1 cellular context compared by ENCODE assay signal in the genomic region with DNA sequence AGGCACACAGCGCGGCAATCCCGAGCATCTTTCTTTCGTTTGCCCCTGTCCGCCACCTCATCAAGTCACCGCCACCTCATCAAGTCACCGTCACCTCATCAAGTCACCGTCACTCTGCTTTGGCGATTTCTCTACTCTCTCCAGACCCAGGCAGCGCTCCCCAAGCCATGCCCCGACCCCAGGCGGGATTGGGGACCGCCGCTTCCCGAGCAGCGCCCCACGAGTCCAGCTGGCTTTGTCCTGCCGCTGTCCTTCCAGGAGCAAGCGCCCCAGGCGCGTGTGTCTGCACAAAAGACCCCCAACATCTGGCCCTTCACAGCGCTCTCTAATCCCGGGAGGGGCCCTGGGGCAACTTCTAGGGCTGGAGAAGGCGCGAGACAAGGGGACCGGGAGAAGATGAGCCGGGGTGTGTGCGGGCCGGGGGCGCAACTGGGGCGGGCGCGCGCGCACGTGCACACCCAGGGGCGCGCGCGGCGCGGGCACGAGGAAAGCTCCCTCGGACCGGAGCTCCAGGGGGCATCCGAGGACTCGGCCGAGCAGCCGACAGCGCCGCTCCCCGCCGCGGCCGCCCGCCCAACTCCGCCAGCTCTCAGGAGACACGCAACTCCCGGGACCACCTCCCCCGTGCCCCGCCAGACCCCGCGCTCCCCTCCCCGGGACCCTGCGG.
TF ChIP-seq lines count a peak whose summit lies in the region.

No MANE protein-coding gene starts in this region.

TF ChIP-seq in H1, 55 proteins besides CTCF, POLR2A, EP300 and RAD21 (continued from another document):
- peak; percentile 67; the same call in 1 of the 2 replicates for TF ChIP-seq CREB1 (IDR thresholded peaks at IDR 0.05)
- TF ChIP-seq RBBP5 (IDR thresholded peaks at IDR 0.05; ENCODE audit: borderline replicate concordance, low read depth, low read length), result no peak
- TF ChIP-seq YY1 (IDR thresholded peaks at IDR 0.05; ENCODE audit: low read depth, low read length), result no peak
- TF ChIP-seq HDAC2 (IDR thresholded peaks at IDR 0.05; ENCODE audit: borderline replicate concordance in 1 of 2, low read depth in 2 of 2, low read length in 2 of 2), result peak in 1 of 2 experiments; percentile 58; a peak in 1 of 4 replicates
- no peak for TF ChIP-seq POLR2AphosphoS5 (IDR thresholded peaks at IDR 0.05; ENCODE audit: low read depth, low read length)
- no peak for TF ChIP-seq KDM5A (IDR thresholded peaks at IDR 0.05; ENCODE audit: low read length)
- 0 out of 2 replicates have a peak, but pooled peaks have one; percentile 3 for TF ChIP-seq TAF1 (IDR thresholded peaks at IDR 0.05; ENCODE audit: low read depth, low read length)
- TF ChIP-seq, protein P1, sequence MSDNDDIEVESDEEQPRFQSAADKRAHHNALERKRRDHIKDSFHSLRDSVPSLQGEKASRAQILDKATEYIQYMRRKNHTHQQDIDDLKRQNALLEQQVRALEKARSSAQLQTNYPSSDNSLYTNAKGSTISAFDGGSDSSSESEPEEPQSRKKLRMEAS (IDR thresholded peaks at IDR 0.05), result 0 out of 2 replicates have a peak, but pooled peaks have one; percentile 30
- TF ChIP-seq SUZ12 (IDR thresholded peaks at IDR 0.05; ENCODE audit: low read length), result peak; percentile 27; the same call in 1 of the 2 replicates
